ENCODE assay signal across 8 cellular contexts in genomic region chr15:48800811-48801460, GRCh38. TPM values are rescaled to one million over a fixed set of nuclear protein-coding genes. Genes with fewer than 3 reads are reported as not detected.
A peak's percentile ranks its signal among the peaks of the same experiment; 100 is the strongest.
DNase-seq lines count a peak whose midpoint lies in the region; ATAC-seq and TF ChIP-seq lines count a peak whose summit lies in the region.

No MANE protein-coding gene starts in this region.

- H3K4me2 ChIP-seq in MM.1S (ENCODE audit: low read depth, low read length) (no peak overlapping the region), mammary epithelial cell (ENCODE audit: insufficient read depth, low read depth, low read length) (no peak overlapping the region)

- 59% methylated on average over 4 of the region's 4 CpGs for WGBS in mammary epithelial cell (ENCODE audit: low coverage, missing lambda C conversion rate)

- no peak overlapping the region for H3K9ac ChIP-seq in MM.1S (ENCODE audit: low read length)
- no peak overlapping the region for H3K9ac ChIP-seq in mammary epithelial cell (ENCODE audit: insufficient read depth, low read length)

- peaks cover 5% of the 10 kb centered on the region; the same call in 1 of the 2 replicates for H3F3A ChIP-seq in MM.1S (ENCODE audit: insufficient read depth, low read length)

- no peak overlapping the region for H2AFZ ChIP-seq in MM.1S (ENCODE audit: low read length)
- no peak overlapping the region for H2AFZ ChIP-seq in mammary epithelial cell (ENCODE audit: low read depth, low read length)

- CTCF ChIA-PET in mammary epithelial cell (lab: Charles Lee; ENCODE audit: low non-redundant PET), result interaction anchor here (0.6 to 0.7 kb wide), 2 partner anchors 48 to 156 kb away, joined by 3 read pairs; partner anchors contain the start of gene FBN1

- no peaks in the 10 kb centered on the region for H3K9me2 ChIP-seq in MM.1S (replicated peaks; ENCODE audit: insufficient read depth, low read length)

- ATAC-seq in GM21447 (IDR thresholded peaks at IDR 0.05; ENCODE audit: unreplicated experiment) (no peak), HG03108 (IDR thresholded peaks at IDR 0.05; ENCODE audit: unreplicated experiment) (no peak)

- H3K36me3 ChIP-seq in MM.1S (replicated peaks; ENCODE audit: insufficient read depth, low read length), result peaks cover 4% of the 10 kb centered on the region; the same call in 1 of the 2 replicates
- peaks cover 4% of the 10 kb centered on the region for H3K36me3 ChIP-seq in mammary epithelial cell (ENCODE audit: insufficient read depth, low read length)

- H3K79me2 ChIP-seq in MM.1S (ENCODE audit: low read length) (peaks cover 74% of the 10 kb centered on the region), mammary epithelial cell (ENCODE audit: insufficient read depth, low read length) (peaks cover 59% of the 10 kb centered on the region)

- in situ Hi-C loops in mammary epithelial cell (cut with MboI; ENCODE audit: low sequenced_read_pairs in 2 of 2), result loop anchor here (25.0 kb wide), 1 partner anchor 439 kb away; no protein-coding TSS in a partner anchor

- H3K27me3 ChIP-seq in MM.1S (replicated peaks; ENCODE audit: insufficient read depth, low read length), result no peaks in the 10 kb centered on the region
- no peaks in the 10 kb centered on the region for H3K27me3 ChIP-seq in mammary epithelial cell (ENCODE audit: insufficient read depth, low read length)

- H3K27ac ChIP-seq in MM.1S (ENCODE audit: low read length), result no peak overlapping the region
- H3K27ac ChIP-seq in mammary epithelial cell (ENCODE audit: insufficient read depth, low read depth, low read length), result no peak overlapping the region

- BruUV-seq in mammary epithelial cell (replicated peaks; lab: Mats Ljungman, UMichigan), result no TSS peak

- H3K4me3 ChIP-seq in MM.1S (ENCODE audit: low read length), result no peak overlapping the region
- H3K4me3 ChIP-seq in mammary epithelial cell (replicated peaks in 1 of 3; ENCODE audit: insufficient read depth in 1 of 3, low read depth in 2 of 3, low read length in 3 of 3), result no peak overlapping the region

- H4K20me1 ChIP-seq in MM.1S (ENCODE audit: insufficient read depth, low read length), result 0 out of 2 replicates have a peak, but pooled peaks cover 10% of the 10 kb centered on the region
- no peaks in the 10 kb centered on the region for H4K20me1 ChIP-seq in mammary epithelial cell (ENCODE audit: insufficient read depth, low read length)

- intact Hi-C loops in mammary epithelial cell (cut with micrococcal nuclease), result loop anchor here (1.0 to 2.0 kb wide), 2 partner anchors 156 to 443 kb away; partner anchors contain the start of gene FBN1

- TF ChIP-seq CTCF in MM.1S (IDR thresholded peaks at IDR 0.05; ENCODE audit: low read length), result peak; percentile 23; the same call in 1 of the 2 replicates
- TF ChIP-seq CTCF in mammary epithelial cell (conservative IDR thresholded peaks at IDR 0.05 in 1 of 2, IDR thresholded peaks at IDR 0.05 in 1 of 2; ENCODE audit: extremely low read depth in 1 of 2, insufficient read depth in 1 of 2, low read depth in 1 of 2, low read length in 2 of 2), result peak; percentile 36 to 46

- dilution Hi-C loops in mammary epithelial cell (cut with HindIII; ENCODE audit: low sequenced_read_pairs), result no loop called here

- peaks cover 7% of the 10 kb centered on the region for H3K4me1 ChIP-seq in MM.1S (ENCODE audit: low read length)
- H3K4me1 ChIP-seq in mammary epithelial cell (ENCODE audit: insufficient read depth, low read length), result peaks cover 7% of the 10 kb centered on the region

- H3K9me3 ChIP-seq in MM.1S (replicated peaks; ENCODE audit: insufficient read depth, low read length) (no peaks in the 10 kb centered on the region), mammary epithelial cell (replicated peaks; ENCODE audit: insufficient read depth, low read length) (no peaks in the 10 kb centered on the region)

- DNase-seq in DMS114 treated with DMSO at 0.1 percent for 48 hours (lab: John Stamatoyannopoulos, UW; ENCODE audit: unreplicated experiment), result peak; percentile 26
- peak; percentile 27 for DNase-seq in MM.1S
- DNase-seq in mammary epithelial cell, result peak; percentile 7
- peak; percentile 43 for DNase-seq in midbrain (lab: John Stamatoyannopoulos, UW)
- no peak for DNase-seq in A172 (ENCODE audit: low spot score)
- DNase-seq in AG20443 (ENCODE audit: low spot score), result no peak

RNA-seq across cellular contexts. Expression of gene CEP152, which starts 9.9 kb away (rescaled TPM):
- 1 to 10 TPM; 2.5 to 9.2 TPM for total RNA-seq in mammary epithelial cell
- polyA plus RNA-seq in mammary epithelial cell, result 0.66 TPM
- polyA minus RNA-seq in mammary epithelial cell, result 0.36 TPM
- total RNA-seq in A172 (2014; rRNA removed; shearing (Covaris generic)), result 8.3 and 9.8 TPM in 2 replicates

Comparison
In these comparisons a context has a peak if more than half of its experiments do, and no peak if none do; other contexts are left out.
1. DNase-seq: peak in DMS114 treated with DMSO at 0.1 percent for 48 hours (single experiment), MM.1S (single experiment), mammary epithelial cell (single experiment) and midbrain (single experiment); none in A172 (single experiment) and AG20443 (single experiment).